ENCODE assay signal across 14 cellular contexts in the genomic region with DNA sequence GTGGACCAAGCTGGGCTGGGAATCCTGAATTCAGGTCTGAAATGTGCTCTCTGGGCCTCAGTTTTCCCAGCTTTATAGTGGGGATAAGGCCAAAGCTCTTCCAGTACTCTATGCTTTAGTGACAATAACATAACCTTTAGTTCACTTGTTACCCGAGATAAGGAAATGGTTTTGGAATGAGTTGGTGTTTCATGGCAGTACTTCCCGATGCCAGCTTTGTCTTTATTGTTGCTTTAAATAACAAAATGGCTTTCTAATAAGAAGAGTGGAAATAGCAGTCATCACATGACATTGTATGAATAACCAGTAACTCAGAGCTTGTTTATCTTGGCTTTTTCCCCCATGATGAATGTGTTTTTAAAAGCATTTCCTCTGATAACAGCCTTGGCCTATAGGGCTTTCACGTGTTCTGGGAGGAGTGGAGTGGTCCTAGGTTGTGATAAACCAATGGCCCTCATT. TPM values are rescaled to one million over a fixed set of nuclear protein-coding genes. Genes with fewer than 3 reads are reported as not detected.
DNase-seq lines count a peak whose midpoint lies in the region; FAIRE-seq and TF ChIP-seq lines count a peak whose summit lies in the region.
"Had no signal": no experiment of that assay in that cellular context is flagged by ENCODE, and none has a peak within 500 bp of the region (broad histone marks: within the 10 kb centered on the region; RNA-seq: fewer than 3 reads in every experiment).

No MANE protein-coding gene starts in this region.

- peak; percentile 95 for DNase-seq in A172 (ENCODE audit: low spot score)
- DNase-seq in HTR-8/SVneo (ENCODE audit: insufficient read length, low spot score), result peak; percentile 15
- peak; percentile 55 for DNase-seq in brain microvascular endothelial cell
- peak; percentile 86 for DNase-seq in iris pigment epithelial cell (ENCODE audit: low read depth)
- DNase-seq in NCI-H1417 treated with DMSO at 0.1 percent for 48 hours (lab: John Stamatoyannopoulos, UW), result no peak
- DNase-seq in stimulated activated naive CD4-positive, alpha-beta T cell (lab: John Stamatoyannopoulos, UW), result no peak
- DNase-seq in activated CD4-positive, alpha-beta memory T cell treated with anti-CD3 and anti-CD28 coated beads, Interleukin-2, amount 10 ng/mL, durations not matched to agents 7 days and 5 days, result no peak
- no peak for DNase-seq in C1 segment of cervical spinal cord (lab: John Stamatoyannopoulos, UW)
- DNase-seq: activated CD8-positive, alpha-beta memory T cell treated with anti-CD3 and anti-CD28 coated beads, Interleukin-2, amount 50 U/mL, for 4 hours; lower lobe of right lung; ovary; stimulated activated CD4-positive, alpha-beta T cell treated with anti-CD3 and anti-CD28 coated beads, Interleukin-4, amount 100 ng/mL, for 4 hours had no signal

- H3K27me3 ChIP-seq in brain microvascular endothelial cell (replicated peaks), result no peaks in the 10 kb centered on the region
- H3K27me3 ChIP-seq: ovary had no signal

- H3K36me3 ChIP-seq in brain microvascular endothelial cell (replicated peaks), result no peaks in the 10 kb centered on the region
- H3K36me3 ChIP-seq: lower lobe of right lung, ovary had no signal

- peaks cover 3% of the 10 kb centered on the region for H3K27me3 Mint-ChIP-seq in activated CD4-positive, alpha-beta memory T cell treated with anti-CD3 and anti-CD28 coated beads, Interleukin-2, amount 10 ng/mL, durations not matched to agents 7 days and 5 days

- H3K4me1 Mint-ChIP-seq in activated CD4-positive, alpha-beta memory T cell treated with anti-CD3 and anti-CD28 coated beads, Interleukin-2, amount 10 ng/mL, durations not matched to agents 7 days and 5 days, result no peaks in the 10 kb centered on the region

- CTCF ChIA-PET in activated CD4-positive, alpha-beta memory T cell treated with anti-CD3 and anti-CD28 coated beads, Interleukin-2, amount 10 ng/mL, durations not matched to agents 7 days and 5 days (lab: Charles Lee), result interaction anchor here (1.0 to 1.3 kb wide), 2 partner anchors 27 to 33 kb away, joined by 3 read pairs; no protein-coding TSS in a partner anchor

- no peak overlapping the region for H3K27ac Mint-ChIP-seq in activated CD4-positive, alpha-beta memory T cell treated with anti-CD3 and anti-CD28 coated beads, Interleukin-2, amount 10 ng/mL, durations not matched to agents 7 days and 5 days

- in situ Hi-C loops in brain microvascular endothelial cell (cut with HindIII; ENCODE audit: low pct_ligation_motif_present, low sequenced_read_pairs), result no loop called here

- no peaks in the 10 kb centered on the region for H3K36me3 Mint-ChIP-seq in activated CD4-positive, alpha-beta memory T cell treated with anti-CD3 and anti-CD28 coated beads, Interleukin-2, amount 10 ng/mL, durations not matched to agents 7 days and 5 days (ENCODE audit: low read depth)

- no peak overlapping the region for H3K4me3 Mint-ChIP-seq in activated CD4-positive, alpha-beta memory T cell treated with anti-CD3 and anti-CD28 coated beads, Interleukin-2, amount 10 ng/mL, durations not matched to agents 7 days and 5 days

- TF ChIP-seq CTCF in brain microvascular endothelial cell (IDR thresholded peaks at IDR 0.05; ENCODE audit: low read depth, low read length, missing control alignments), result no peak

- no peaks in the 10 kb centered on the region for H3K9me3 Mint-ChIP-seq in activated CD4-positive, alpha-beta memory T cell treated with anti-CD3 and anti-CD28 coated beads, Interleukin-2, amount 10 ng/mL, durations not matched to agents 7 days and 5 days

- peak overlapping the region; percentile 24 for H3K27ac ChIP-seq in brain microvascular endothelial cell
- H3K27ac ChIP-seq: lower lobe of right lung had no signal

- H3K4me3 ChIP-seq in brain microvascular endothelial cell (ENCODE audit: low read depth, low read length), result no peak overlapping the region
- H3K4me3 ChIP-seq: lower lobe of right lung, ovary had no signal

- FAIRE-seq in HTR-8/SVneo (lab: Jason Lieb, UNC), result no peak
- FAIRE-seq: frontal cortex, TTC549 had no signal

- POLR2A ChIA-PET in activated CD4-positive, alpha-beta memory T cell treated with anti-CD3 and anti-CD28 coated beads, Interleukin-2, amount 10 ng/mL, durations not matched to agents 7 days and 5 days (lab: Charles Lee), result no interaction called here

RNA-seq across cellular contexts. Expression of a gene that starts 53.6 kb away (rescaled TPM):
- 3.3 and 3.4 TPM in 2 replicates for total RNA-seq in A172 (2014; rRNA removed; shearing (Covaris generic))
- under 1 TPM; 0.15 to 0.25 TPM for total RNA-seq in activated CD4-positive, alpha-beta memory T cell treated with anti-CD3 and anti-CD28 coated beads, Interleukin-2, amount 10 ng/mL, durations not matched to agents 7 days and 5 days

Comparison
In these comparisons a context has a peak if more than half of its experiments do, and no peak if none do; other contexts are left out.
1. DNase-seq: peak in A172 (single experiment), HTR-8/SVneo (single experiment), brain microvascular endothelial cell (single experiment) and iris pigment epithelial cell (single experiment); none in NCI-H1417 treated with DMSO at 0.1 percent for 48 hours (single experiment), stimulated activated naive CD4-positive, alpha-beta T cell (0 of 6), activated CD4-positive, alpha-beta memory T cell treated with anti-CD3 and anti-CD28 coated beads, Interleukin-2, amount 10 ng/mL, durations not matched to agents 7 days and 5 days (single experiment) and C1 segment of cervical spinal cord (0 of 14).